In genomic region chr19:46559203-46559602, GRCh38 we compare ENCODE assay signal across 23 cellular contexts.
"Had no signal": no experiment of that assay in that cellular context is flagged by ENCODE, and none has a peak within 500 bp of the region (broad histone marks: within the 10 kb centered on the region; RNA-seq: fewer than 3 reads in every experiment).

No MANE protein-coding gene starts in this region.

- H3K36me3 ChIP-seq: SJSA1 had no signal

- H3K36me3 Mint-ChIP-seq: IgD-negative memory B cell had no signal

- ATAC-seq: K562 had no signal

- H3K27ac ChIP-seq: KMS-11, SJSA1, SK-N-MC had no signal

- H3K27me3 ChIP-seq: SJSA1 had no signal

- H3K4me3 Mint-ChIP-seq: IgD-negative memory B cell had no signal

- DNase-seq: Kasumi-1, MM.1S, NCI-H1092 treated with DMSO at 0.1 percent for 48 hours, NCI-H1436, NCI-H187, NCI-H2029, NCI-H2081 treated with DMSO at 0.1 percent for 48 hours, NCI-H2171, NCI-H226, NCI-H446, NCI-H510A, NCI-H524 treated with DMSO at 0.1 percent for 48 hours, NCI-H69, NCI-H774, Right ventricle myocardium superior, RPMI8226, SIG-M5 had no signal

- H3K4me3 ChIP-seq: K562, SJSA1, SK-N-MC had no signal

- FAIRE-seq: K562, RCC 7860 had no signal

- H3K27ac Mint-ChIP-seq: IgD-negative memory B cell had no signal

- H3K4me2 ChIP-seq: KMS-11 had no signal
